Comparison of ENCODE assay signal across 18 cellular contexts in genomic region chr2:69604844-69605243, GRCh38. TPM values are rescaled to one million over a fixed set of nuclear protein-coding genes. Genes with fewer than 3 reads are reported as not detected.
DNase-seq lines count a peak whose midpoint lies in the region; ATAC-seq and TF ChIP-seq lines count a peak whose summit lies in the region.
"Had no signal": no experiment of that assay in that cellular context is flagged by ENCODE, and none has a peak within 500 bp of the region (broad histone marks: within the 10 kb centered on the region; RNA-seq: fewer than 3 reads in every experiment).

No MANE protein-coding gene starts in this region.

- peaks cover 5 to 7% of the 10 kb centered on the region in 2 donors for H3K9me3 Mint-ChIP-seq in activated T-cell treated with anti-CD3 and anti-CD28 coated beads, Interleukin-2, amount 50 U/mL, for 72 hours
- no peaks in the 10 kb centered on the region for H3K9me3 Mint-ChIP-seq in central memory CD8-positive, alpha-beta T cell
- peaks cover 23% of the 10 kb centered on the region for H3K9me3 Mint-ChIP-seq in nephron progenitor cell

- no peak for TF ChIP-seq CTCF in psoas muscle (IDR thresholded peaks at IDR 0.05)
- TF ChIP-seq CTCF in nephron progenitor cell (IDR thresholded peaks at IDR 0.05) = no peak

- H3K4me3 Mint-ChIP-seq in activated T-cell treated with anti-CD3 and anti-CD28 coated beads, Interleukin-2, amount 50 U/mL, for 72 hours = no peak overlapping the region
- no peak overlapping the region for H3K4me3 Mint-ChIP-seq in central memory CD8-positive, alpha-beta T cell
- no peak overlapping the region for H3K4me3 Mint-ChIP-seq in nephron progenitor cell

- intact Hi-C loops in psoas muscle (cut with DNase I) = loop anchor here in 1 of 2 donors (5.0 kb wide), 1 partner anchor 37 kb away; the partner anchor contains the start of gene AAK1

- no peak for ATAC-seq in activated T-cell treated with anti-CD3 and anti-CD28 coated beads, Interleukin-2, amount 50 U/mL, for 72 hours (replicated peaks in 1 of 2)
- ATAC-seq in central memory CD8-positive, alpha-beta T cell (replicated peaks; ENCODE audit: extremely low read depth, poor library complexity, severe bottlenecking) = no peak
- ATAC-seq in psoas muscle = no peak
- no peak for ATAC-seq in HG03521 (IDR thresholded peaks at IDR 0.05; ENCODE audit: unreplicated experiment)
- ATAC-seq: left lung, Right ventricle myocardium inferior had no signal

- H3K36me3 Mint-ChIP-seq in activated T-cell treated with anti-CD3 and anti-CD28 coated beads, Interleukin-2, amount 50 U/mL, for 72 hours (ENCODE audit: insufficient read depth in 2 of 2) = peaks cover 11 to 25% of the 10 kb centered on the region in 2 donors
- H3K36me3 Mint-ChIP-seq in central memory CD8-positive, alpha-beta T cell (ENCODE audit: insufficient read depth) = peaks cover 14% of the 10 kb centered on the region
- peaks cover 28% of the 10 kb centered on the region for H3K36me3 Mint-ChIP-seq in nephron progenitor cell (ENCODE audit: low read depth)

- peaks cover 90% of the 10 kb centered on the region for H3K4me1 Mint-ChIP-seq in activated T-cell treated with anti-CD3 and anti-CD28 coated beads, Interleukin-2, amount 50 U/mL, for 72 hours (ENCODE audit: low read depth)
- peaks cover 83% of the 10 kb centered on the region for H3K4me1 Mint-ChIP-seq in central memory CD8-positive, alpha-beta T cell
- peaks cover 22% of the 10 kb centered on the region for H3K4me1 Mint-ChIP-seq in nephron progenitor cell

- peak overlapping the region; percentile 54 for H3K27ac ChIP-seq in psoas muscle
- H3K27ac ChIP-seq: esophagus squamous epithelium, left lung had no signal

- DNase-seq in activated T-cell treated with anti-CD3 and anti-CD28 coated beads, Interleukin-2, amount 50 U/mL, for 72 hours = no peak
- no peak for DNase-seq in activated T-cell treated with anti-CD3 and anti-CD28 coated beads, Interleukin-2, amount 50 U/mL, for 48 hours
- DNase-seq in MV-4-11 (lab: John Stamatoyannopoulos, UW) (peak; percentile 73), psoas muscle (no peak), nephron progenitor cell (no peak), hippocampal formation (lab: John Stamatoyannopoulos, UW) (no peak)
- no peak for DNase-seq in central memory CD8-positive, alpha-beta T cell (ENCODE audit: low spot score in 2 of 2)
- DNase-seq: activated CD4-positive, alpha-beta T cell treated with anti-CD3 and anti-CD28 coated beads, Interleukin-2, amount 50 U/mL, for 48 hours; caudate nucleus; DND-41; esophagus squamous epithelium; left lung; NCI-H510A treated with DMSO at 0.1 percent for 48 hours; nucleus accumbens; right cardiac atrium had no signal

- H3K27me3 Mint-ChIP-seq in activated T-cell treated with anti-CD3 and anti-CD28 coated beads, Interleukin-2, amount 50 U/mL, for 72 hours (ENCODE audit: low read depth) = no peaks in the 10 kb centered on the region
- no peaks in the 10 kb centered on the region for H3K27me3 Mint-ChIP-seq in central memory CD8-positive, alpha-beta T cell
- no peaks in the 10 kb centered on the region for H3K27me3 Mint-ChIP-seq in nephron progenitor cell (ENCODE audit: low read depth, poor library complexity)

- 42 to 91% (median 88%) methylated on average over 1 of the region's 1 CpG for WGBS in psoas muscle, 3 donors

- no peak overlapping the region for H3K4me3 ChIP-seq in psoas muscle
- H3K4me3 ChIP-seq: esophagus squamous epithelium, left lung, thoracic aorta had no signal

- no peaks in the 10 kb centered on the region for H3K9me3 ChIP-seq in psoas muscle
- H3K9me3 ChIP-seq: esophagus squamous epithelium, left lung, thoracic aorta had no signal

- peaks cover 57% of the 10 kb centered on the region for H3K4me1 ChIP-seq in psoas muscle

- H3K27ac Mint-ChIP-seq in activated T-cell treated with anti-CD3 and anti-CD28 coated beads, Interleukin-2, amount 50 U/mL, for 72 hours = peak overlapping the region; percentile 26
- peak overlapping the region; percentile 32 for H3K27ac Mint-ChIP-seq in central memory CD8-positive, alpha-beta T cell (ENCODE audit: low read depth)
- H3K27ac Mint-ChIP-seq in nephron progenitor cell = no peak overlapping the region

- H3K36me3 ChIP-seq in psoas muscle (ENCODE audit: insufficient read depth in 1 of 2, low read depth in 1 of 2) = no peaks in the 10 kb centered on the region
- H3K36me3 ChIP-seq: esophagus squamous epithelium, left lung, thoracic aorta had no signal

- no peaks in the 10 kb centered on the region for H3K27me3 ChIP-seq in psoas muscle (ENCODE audit: insufficient read depth in 3 of 3, low read length in 2 of 3)
- H3K27me3 ChIP-seq: esophagus squamous epithelium, left lung had no signal

RNA-seq across cellular contexts. Expression of gene AAK1, which starts 38.7 kb away (rescaled TPM):
- total RNA-seq in activated T-cell treated with anti-CD3 and anti-CD28 coated beads, Interleukin-2, amount 50 U/mL, for 72 hours = 100 to 1,000 TPM; 134 to 137 TPM
- 10 to 100 TPM; 52.5 to 95.2 (median 65.0) TPM for total RNA-seq in psoas muscle
- 10 to 100 TPM in 2 of 3 donors, 1 to 10 TPM in 1; 7.8 to 21.9 (median 14.7) TPM for polyA plus RNA-seq in psoas muscle
